ENCODE assay signal across 1 cellular context in the genomic region with DNA sequence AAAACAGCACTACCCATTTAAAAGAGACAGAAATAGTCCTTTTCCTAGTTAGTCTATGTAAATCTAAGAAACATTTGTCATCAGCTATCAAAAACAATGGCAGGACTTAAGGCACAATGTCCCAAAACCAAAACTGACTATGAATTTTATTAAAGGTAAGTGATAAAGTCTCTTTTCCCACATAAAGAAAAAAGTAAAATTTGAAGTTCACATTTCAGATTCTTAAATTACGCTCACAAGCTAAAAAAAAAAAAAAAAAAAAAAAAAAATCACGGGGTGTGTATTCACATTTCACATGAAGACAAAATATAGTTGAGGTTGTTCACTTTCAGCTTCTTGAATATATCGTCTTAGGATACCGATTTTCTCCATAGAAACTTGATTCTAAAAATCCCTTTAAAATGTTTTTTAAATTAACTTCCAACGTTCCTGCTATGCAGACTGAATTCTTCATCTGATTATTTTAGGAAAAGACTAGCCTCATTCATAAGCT.
TF ChIP-seq lines count a peak whose summit lies in the region.

No MANE protein-coding gene starts in this region.

TF ChIP-seq in WTC11, 78 proteins besides CTCF, POLR2A, EP300 and RAD21 (continued from another document):
- TF ChIP-seq, protein P1, sequence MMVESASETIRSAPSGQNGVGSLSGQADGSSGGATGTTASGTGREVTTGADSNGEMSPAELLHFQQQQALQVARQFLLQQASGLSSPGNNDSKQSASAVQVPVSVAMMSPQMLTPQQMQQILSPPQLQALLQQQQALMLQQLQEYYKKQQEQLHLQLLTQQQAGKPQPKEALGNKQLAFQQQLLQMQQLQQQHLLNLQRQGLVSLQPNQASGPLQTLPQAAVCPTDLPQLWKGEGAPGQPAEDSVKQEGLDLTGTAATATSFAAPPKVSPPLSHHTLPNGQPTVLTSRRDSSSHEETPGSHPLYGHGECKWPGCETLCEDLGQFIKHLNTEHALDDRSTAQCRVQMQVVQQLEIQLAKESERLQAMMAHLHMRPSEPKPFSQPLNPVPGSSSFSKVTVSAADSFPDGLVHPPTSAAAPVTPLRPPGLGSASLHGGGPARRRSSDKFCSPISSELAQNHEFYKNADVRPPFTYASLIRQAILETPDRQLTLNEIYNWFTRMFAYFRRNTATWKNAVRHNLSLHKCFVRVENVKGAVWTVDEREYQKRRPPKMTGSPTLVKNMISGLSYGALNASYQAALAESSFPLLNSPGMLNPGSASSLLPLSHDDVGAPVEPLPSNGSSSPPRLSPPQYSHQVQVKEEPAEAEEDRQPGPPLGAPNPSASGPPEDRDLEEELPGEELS (CRISPR knock-in tag; IDR thresholded peaks at IDR 0.05), result no peak
- TF ChIP-seq, protein P2, sequence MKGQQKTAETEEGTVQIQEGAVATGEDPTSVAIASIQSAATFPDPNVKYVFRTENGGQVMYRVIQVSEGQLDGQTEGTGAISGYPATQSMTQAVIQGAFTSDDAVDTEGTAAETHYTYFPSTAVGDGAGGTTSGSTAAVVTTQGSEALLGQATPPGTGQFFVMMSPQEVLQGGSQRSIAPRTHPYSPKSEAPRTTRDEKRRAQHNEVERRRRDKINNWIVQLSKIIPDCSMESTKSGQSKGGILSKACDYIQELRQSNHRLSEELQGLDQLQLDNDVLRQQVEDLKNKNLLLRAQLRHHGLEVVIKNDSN (CRISPR knock-in tag; IDR thresholded peaks at IDR 0.05), result no peak
- TF ChIP-seq GABPB1 (CRISPR knock-in tag; IDR thresholded peaks at IDR 0.05), result no peak
- no peak for TF ChIP-seq HMGA2 (CRISPR knock-in tag; IDR thresholded peaks at IDR 0.05)
- TF ChIP-seq, protein P3, sequence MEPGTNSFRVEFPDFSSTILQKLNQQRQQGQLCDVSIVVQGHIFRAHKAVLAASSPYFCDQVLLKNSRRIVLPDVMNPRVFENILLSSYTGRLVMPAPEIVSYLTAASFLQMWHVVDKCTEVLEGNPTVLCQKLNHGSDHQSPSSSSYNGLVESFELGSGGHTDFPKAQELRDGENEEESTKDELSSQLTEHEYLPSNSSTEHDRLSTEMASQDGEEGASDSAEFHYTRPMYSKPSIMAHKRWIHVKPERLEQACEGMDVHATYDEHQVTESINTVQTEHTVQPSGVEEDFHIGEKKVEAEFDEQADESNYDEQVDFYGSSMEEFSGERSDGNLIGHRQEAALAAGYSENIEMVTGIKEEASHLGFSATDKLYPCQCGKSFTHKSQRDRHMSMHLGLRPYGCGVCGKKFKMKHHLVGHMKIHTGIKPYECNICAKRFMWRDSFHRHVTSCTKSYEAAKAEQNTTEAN (CRISPR knock-in tag; IDR thresholded peaks at IDR 0.05), result no peak
- no peak for TF ChIP-seq NR3C1 (CRISPR knock-in tag; conservative IDR thresholded peaks at IDR 0.05; ENCODE audit: low read depth)
